Comparison of ENCODE assay signal across 1 cellular context in genomic region chr3:164515256-164515655, GRCh38.
TF ChIP-seq lines count a peak whose summit lies in the region.

No MANE protein-coding gene starts in this region.

TF ChIP-seq in H1, 55 proteins besides CTCF, POLR2A, EP300 and RAD21:
- TF ChIP-seq FOSL1 (IDR thresholded peaks at IDR 0.05; ENCODE audit: insufficient read depth, low read depth, low read length) (no peak), YY1 (IDR thresholded peaks at IDR 0.05; ENCODE audit: low read depth, low read length) (no peak), SIX5 (IDR thresholded peaks at IDR 0.05; ENCODE audit: low read depth, low read length) (no peak), E2F6 (IDR thresholded peaks at IDR 0.05) (no peak)
